1 cellular context compared by ENCODE assay signal in the genomic region with DNA sequence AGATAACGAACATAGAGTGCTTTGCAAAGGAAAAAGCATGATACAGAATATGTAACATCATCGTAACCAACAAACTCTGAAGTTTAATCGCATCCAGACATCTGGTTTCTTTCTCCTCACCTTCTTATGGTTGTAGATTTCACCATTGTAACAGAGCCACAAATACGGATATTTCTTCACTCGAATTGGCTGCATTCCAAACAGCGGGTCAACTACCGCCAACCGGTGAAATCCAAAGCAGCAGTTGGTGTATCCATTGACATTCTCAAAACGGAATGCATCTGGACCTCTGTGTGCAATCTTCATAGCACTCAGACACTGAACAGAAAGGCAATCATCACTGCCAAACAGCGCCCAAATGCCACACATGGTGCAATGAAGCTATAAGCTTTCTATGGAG.
TF ChIP-seq lines count a peak whose summit lies in the region.

No MANE protein-coding gene starts in this region.

TF ChIP-seq in HepG2, 621 proteins besides CTCF, POLR2A, EP300 and RAD21:
- TF ChIP-seq PRMT3 (CRISPR knock-in tag; IDR thresholded peaks at IDR 0.05; ENCODE audit: borderline replicate concordance, low read depth), result no peak
- TF ChIP-seq ZBTB33 (CRISPR knock-in tag; IDR thresholded peaks at IDR 0.05), result peak; percentile 94
TF ChIP-seq in HepG2: peak in this region for 1.
